1 cellular context compared by ENCODE assay signal in genomic region chr9:98022447-98022846, GRCh38.
TF ChIP-seq lines count a peak whose summit lies in the region.

No MANE protein-coding gene starts in this region.

TF ChIP-seq in endothelial cell of umbilical vein, 7 proteins besides CTCF, POLR2A, EP300 and RAD21 (continued from another document):
- TF ChIP-seq GATA2 (IDR thresholded peaks at IDR 0.05; ENCODE audit: insufficient read depth, insufficient read length, low read depth, low read length), result no peak
- TF ChIP-seq FOS (IDR thresholded peaks at IDR 0.05; ENCODE audit: borderline replicate concordance, insufficient read depth, low read length), result peak; percentile 39
TF ChIP-seq in endothelial cell of umbilical vein: peak in this region for 2.
